1 cellular context compared by ENCODE assay signal in the genomic region with DNA sequence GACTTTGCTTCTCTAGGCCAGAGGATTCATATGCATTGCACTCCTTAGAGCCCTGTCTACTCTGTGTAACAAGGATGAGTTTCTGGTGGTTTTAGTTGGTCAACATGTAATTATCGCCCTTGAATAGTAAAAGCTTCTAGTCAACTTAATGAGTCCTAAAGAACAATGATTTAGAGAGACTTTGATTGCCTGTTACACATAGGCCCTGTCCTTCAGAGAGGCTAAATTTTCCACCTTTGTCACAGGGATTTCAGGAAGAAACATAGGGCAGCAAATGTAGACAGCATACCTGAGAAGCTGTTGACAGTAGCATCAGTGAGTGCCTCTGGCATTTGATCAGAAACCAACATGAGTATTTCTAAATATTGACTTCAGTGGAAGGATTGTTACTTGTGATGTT.
TF ChIP-seq lines count a peak whose summit lies in the region.

No MANE protein-coding gene starts in this region.

TF ChIP-seq in HepG2, 621 proteins besides CTCF, POLR2A, EP300 and RAD21:
- TF ChIP-seq ZNF878 (CRISPR knock-in tag; IDR thresholded peaks at IDR 0.05), result no peak
- no peak for TF ChIP-seq CBX5 (CRISPR knock-in tag; IDR thresholded peaks at IDR 0.05; ENCODE audit: borderline replicate concordance)
- TF ChIP-seq SAP130 (CRISPR knock-in tag; IDR thresholded peaks at IDR 0.05; ENCODE audit: low read depth), result no peak
- TF ChIP-seq ZNF629 (CRISPR knock-in tag; conservative IDR thresholded peaks at IDR 0.05), result no peak
- no peak for TF ChIP-seq ZNF670 (CRISPR knock-in tag; IDR thresholded peaks at IDR 0.05; ENCODE audit: borderline replicate concordance)
